ENCODE assay signal across 11 cellular contexts in the genomic region with DNA sequence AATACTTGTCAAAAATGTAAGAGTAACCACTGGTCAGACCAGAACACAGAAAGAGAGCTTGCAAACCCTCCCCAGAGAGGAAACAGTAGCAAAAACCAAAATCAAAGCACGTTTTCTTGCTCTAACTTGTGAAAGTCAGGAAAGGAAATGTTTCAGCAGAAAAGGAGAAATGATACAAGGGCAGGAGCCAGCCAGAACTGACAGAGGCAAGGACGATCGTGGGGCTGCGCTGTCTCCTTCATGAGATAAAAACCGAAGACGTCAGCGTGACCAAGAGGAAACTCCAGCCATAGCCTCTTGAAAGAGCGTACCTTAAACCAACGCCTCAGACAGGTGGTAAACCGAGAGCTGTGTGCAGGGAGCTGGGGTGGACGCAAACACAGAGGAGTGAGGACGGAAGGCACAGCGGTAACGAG. TPM values are rescaled to one million over a fixed set of nuclear protein-coding genes. Genes with fewer than 3 reads are reported as not detected.
DNase-seq lines count a peak whose midpoint lies in the region; ATAC-seq and TF ChIP-seq lines count a peak whose summit lies in the region.
"Had no signal": no experiment of that assay in that cellular context is flagged by ENCODE, and none has a peak within 500 bp of the region (broad histone marks: within the 10 kb centered on the region; RNA-seq: fewer than 3 reads in every experiment).

No MANE protein-coding gene starts in this region.

- H3K4me3 ChIP-seq in right lobe of liver (no peak overlapping the region), ascending aorta (no peak overlapping the region)
- H3K4me3 ChIP-seq: psoas muscle had no signal

- intact Hi-C loops in right lobe of liver (cut with DNase I) = no loop called here
- intact Hi-C loops in activated CD4-positive, alpha-beta T cell treated with anti-CD3 and anti-CD28 coated beads, Interleukin-2, amount 10 ng/mL, durations not matched to agents 24 days and 14 days (cut with micrococcal nuclease) = no loop called here
- intact Hi-C loops in ascending aorta (cut with DNase I) = no loop called here

- H3K9me3 ChIP-seq in right lobe of liver (no peaks in the 10 kb centered on the region), ascending aorta (no peaks in the 10 kb centered on the region)
- H3K9me3 ChIP-seq: psoas muscle had no signal

- TF ChIP-seq POLR2A in right lobe of liver (IDR thresholded peaks at IDR 0.05) = no peak

- H3K27me3 Mint-ChIP-seq in activated CD4-positive, alpha-beta T cell treated with anti-CD3 and anti-CD28 coated beads, Interleukin-2, amount 10 ng/mL, durations not matched to agents 24 days and 14 days = peaks cover 5% of the 10 kb centered on the region

- no peak overlapping the region for H3K27ac Mint-ChIP-seq in activated CD4-positive, alpha-beta T cell treated with anti-CD3 and anti-CD28 coated beads, Interleukin-2, amount 10 ng/mL, durations not matched to agents 24 days and 14 days

- no peak for TF ChIP-seq CTCF in right lobe of liver (IDR thresholded peaks at IDR 0.05)
- TF ChIP-seq CTCF in ascending aorta (IDR thresholded peaks at IDR 0.05) = no peak

- no peaks in the 10 kb centered on the region for H3K36me3 Mint-ChIP-seq in activated CD4-positive, alpha-beta T cell treated with anti-CD3 and anti-CD28 coated beads, Interleukin-2, amount 10 ng/mL, durations not matched to agents 24 days and 14 days (ENCODE audit: low read depth)

- DNase-seq in right lobe of liver = peak in 1 of 3 donors; percentile 17
- DNase-seq in activated CD4-positive, alpha-beta T cell treated with anti-CD3 and anti-CD28 coated beads, Interleukin-2, amount 10 ng/mL, durations not matched to agents 24 days and 14 days = no peak
- DNase-seq in ascending aorta (ENCODE audit: low spot score in 2 of 2) = no peak
- DNase-seq in NCI-H774 (lab: John Stamatoyannopoulos, UW) = no peak
- DNase-seq in glomerular visceral epithelial cell (ENCODE audit: extremely low spot score) = no peak
- DNase-seq: activated CD4-positive, alpha-beta T cell treated with anti-CD3 and anti-CD28 coated beads for 4 hours; NCI-H1694 had no signal

- H3K36me3 ChIP-seq in right lobe of liver (peaks cover 0 to 15% (median 5%) of the 10 kb centered on the region in 4 donors), ascending aorta (peaks cover 52 to 84% of the 10 kb centered on the region in 2 donors)

- no peaks in the 10 kb centered on the region for H3K9me3 Mint-ChIP-seq in activated CD4-positive, alpha-beta T cell treated with anti-CD3 and anti-CD28 coated beads, Interleukin-2, amount 10 ng/mL, durations not matched to agents 24 days and 14 days

- no peak overlapping the region for H3K4me3 Mint-ChIP-seq in activated CD4-positive, alpha-beta T cell treated with anti-CD3 and anti-CD28 coated beads, Interleukin-2, amount 10 ng/mL, durations not matched to agents 24 days and 14 days

- H3K27ac ChIP-seq in right lobe of liver (no peak overlapping the region), ascending aorta (no peak overlapping the region)
- H3K27ac ChIP-seq: psoas muscle had no signal

- peak; percentile 46 for ATAC-seq in GM18519 (IDR thresholded peaks at IDR 0.05; ENCODE audit: low FRiP score, unreplicated experiment)
- peak; percentile 67 for ATAC-seq in GM21717 (IDR thresholded peaks at IDR 0.05; ENCODE audit: unreplicated experiment)
- ATAC-seq in HG03469 (IDR thresholded peaks at IDR 0.05; ENCODE audit: unreplicated experiment) = peak; percentile 38
- peak; percentile 10 to 38 (median 22) for ATAC-seq in right lobe of liver
- ATAC-seq: psoas muscle had no signal

- WGBS in right lobe of liver (ENCODE audit: insufficient coverage, low coverage, low lambda C conversion rate, missing lambda C conversion rate) = 42% methylated on average over 9 of the region's 14 CpGs

- H3K4me1 ChIP-seq in right lobe of liver = no peaks in the 10 kb centered on the region
- H3K4me1 ChIP-seq in ascending aorta = no peaks in the 10 kb centered on the region
- H3K4me1 ChIP-seq: psoas muscle had no signal

- no peaks in the 10 kb centered on the region for H3K27me3 ChIP-seq in right lobe of liver
- no peaks in the 10 kb centered on the region for H3K27me3 ChIP-seq in ascending aorta

- no peaks in the 10 kb centered on the region for H3K4me1 Mint-ChIP-seq in activated CD4-positive, alpha-beta T cell treated with anti-CD3 and anti-CD28 coated beads, Interleukin-2, amount 10 ng/mL, durations not matched to agents 24 days and 14 days

RNA-seq across cellular contexts. Expression of a gene that starts 27.5 kb away (rescaled TPM):
- total RNA-seq in right lobe of liver (10 to 100 TPM; 30.3 to 80.8 (median 47.1) TPM), ascending aorta (469 TPM)
- 2.0 and 2.1 TPM in 2 replicates for total RNA-seq in activated CD4-positive, alpha-beta T cell treated with anti-CD3 and anti-CD28 coated beads, Interleukin-2, amount 10 ng/mL, durations not matched to agents 24 days and 14 days

RNA-seq across cellular contexts. Expression of a gene that starts 36.9 kb away (rescaled TPM):
- total RNA-seq in right lobe of liver (100 to 1,000 TPM in 2 of 6 experiments, 10 to 100 TPM in 4; 49.5 to 139 (median 55.7) TPM), ascending aorta (236 TPM)
- total RNA-seq in activated CD4-positive, alpha-beta T cell treated with anti-CD3 and anti-CD28 coated beads, Interleukin-2, amount 10 ng/mL, durations not matched to agents 24 days and 14 days = 179 and 183 TPM in 2 replicates

RNA-seq across cellular contexts. Expression of a gene that starts 47.2 kb away (rescaled TPM):
- total RNA-seq in right lobe of liver (100 to 1,000 TPM; 339 to 696 (median 413) TPM), ascending aorta (1,828 TPM)
- total RNA-seq in activated CD4-positive, alpha-beta T cell treated with anti-CD3 and anti-CD28 coated beads, Interleukin-2, amount 10 ng/mL, durations not matched to agents 24 days and 14 days = 2,091 and 2,109 TPM in 2 replicates

Comparison
In these comparisons a context has a peak if more than half of its experiments do, and no peak if none do; other contexts are left out.
1. RNA of a gene that starts 27.5 kb away (total RNA-seq): 469 TPM in ascending aorta (single experiment) and 30.3 to 80.8 TPM in right lobe of liver; 2.0 to 2.1 TPM in activated CD4-positive, alpha-beta T cell treated with anti-CD3 and anti-CD28 coated beads, Interleukin-2, amount 10 ng/mL, durations not matched to agents 24 days and 14 days; every median in the first group is over 10 times any median in the second.
2. Peak in every context shown above with its lines, with median percentiles within 50 percentile points of each other: ATAC-seq.